In genomic region chr7:139094596-139094995, GRCh38 we compare ENCODE assay signal across 10 cellular contexts. TPM values are rescaled to one million over a fixed set of nuclear protein-coding genes. Genes with fewer than 3 reads are reported as not detected.
A peak's percentile ranks its signal among the peaks of the same experiment; 100 is the strongest.
DNase-seq lines count a peak whose midpoint lies in the region; ATAC-seq, FAIRE-seq and TF ChIP-seq lines count a peak whose summit lies in the region.
"Had no signal": no experiment of that assay in that cellular context is flagged by ENCODE, and none has a peak within 500 bp of the region (broad histone marks: within the 10 kb centered on the region; RNA-seq: fewer than 3 reads in every experiment).

No MANE protein-coding gene starts in this region.

- no peak for FAIRE-seq in K562 (lab: Jason Lieb, UNC)
- FAIRE-seq: TTC549 had no signal

- H4K20me1 ChIP-seq in K562 (replicated peaks; ENCODE audit: control insufficient read depth, insufficient read depth, low read length), result peaks cover 20% of the 10 kb centered on the region

- peaks cover 70% of the 10 kb centered on the region for H3K79me2 ChIP-seq in K562 (ENCODE audit: control insufficient read depth, insufficient read depth, low read length)

- H3K4me3 Mint-ChIP-seq in nephron progenitor cell, result no peak overlapping the region

- no peak overlapping the region for H3K9ac ChIP-seq in K562 (ENCODE audit: insufficient read depth in 1 of 2, low read depth in 2 of 2, low read length in 2 of 2)

- BruUV-seq in K562 (replicated peaks; lab: Mats Ljungman, UMichigan), result no TSS peak
- BruUV-seq in A673 (replicated peaks; lab: Mats Ljungman, UMichigan), result no TSS peak

- H3K36me3 ChIP-seq in K562 (ENCODE audit: control insufficient read depth, insufficient read depth, low read length) (peaks cover 36% of the 10 kb centered on the region), A673 (ENCODE audit: insufficient read depth, low read length, poor library complexity, severe bottlenecking) (no peaks in the 10 kb centered on the region)

- DNase-seq in K562 (ENCODE audit: extremely low read depth in 1 of 4, low spot score in 3 of 4), result peak in 2 of 4 experiments; percentile 20 to 42
- DNase-seq in nephron progenitor cell, result no peak
- no peak for DNase-seq in NCI-H1105 (lab: John Stamatoyannopoulos, UW)
- DNase-seq in GM13977 (ENCODE audit: low spot score), result no peak
- no peak for DNase-seq in NCI-H2171 treated with DMSO at 0.1 percent for 48 hours (lab: John Stamatoyannopoulos, UW)
- no peak for DNase-seq in A673 (ENCODE audit: low spot score)
- DNase-seq: foreskin keratinocyte had no signal

- no peaks in the 10 kb centered on the region for H3K27me3 Mint-ChIP-seq in nephron progenitor cell (ENCODE audit: low read depth, poor library complexity)

- no peak for TF ChIP-seq RAD21 in K562 (CRISPR knock-in tag; conservative IDR thresholded peaks at IDR 0.05 in 1 of 2, IDR thresholded peaks at IDR 0.05 in 1 of 2)

- H3K4me3 ChIP-seq in K562, result no peak overlapping the region
- no peak overlapping the region for H3K4me3 ChIP-seq in A673 (ENCODE audit: low read depth, low read length, poor library complexity, severe bottlenecking)

- H3K4me1 ChIP-seq in K562 (replicated peaks in 1 of 2; ENCODE audit: control insufficient read depth in 2 of 2, insufficient read depth in 2 of 2, low read length in 2 of 2) (peaks cover 31 to 42% of the 10 kb centered on the region in 2 experiments), A673 (ENCODE audit: insufficient read depth, low read length, poor library complexity, severe bottlenecking) (no peaks in the 10 kb centered on the region)

- H3K27me3 ChIP-seq in K562 (ENCODE audit: control insufficient read depth in 2 of 2, insufficient read depth in 2 of 2, low read length in 2 of 2) (no peaks in the 10 kb centered on the region), A673 (replicated peaks; ENCODE audit: insufficient read depth, low read depth, low read length, poor library complexity) (no peaks in the 10 kb centered on the region)
- H3K27me3 ChIP-seq: foreskin keratinocyte had no signal

- no peak for TF ChIP-seq EP300 in K562 (IDR thresholded peaks at IDR 0.05; ENCODE audit: low read length)

- H3K9me1 ChIP-seq in K562 (ENCODE audit: control insufficient read depth, insufficient read depth, low read length), result no peaks in the 10 kb centered on the region

- H3K9me3 ChIP-seq in K562 (replicated peaks; ENCODE audit: control insufficient read depth, insufficient read depth, low read depth, low read length) (no peaks in the 10 kb centered on the region), A673 (ENCODE audit: low read depth, low read length, poor library complexity, severe bottlenecking) (no peaks in the 10 kb centered on the region)

- POLR2A ChIA-PET in K562 (lab: Yijun Ruan, JAX), result interaction anchor here (0.5 to 2.9 kb wide), 12 partner anchors 8 to 1054 kb away, joined by 3 to 26 read pairs (median 4); partner anchors contain the start of gene ZC3HAV1
- POLR2A ChIA-PET in A673 (lab: Charles Lee; ENCODE audit: low non-redundant PET), result no interaction called here

- in situ Hi-C loops in K562 (cut with MboI) (no loop called here), GM13977 (cut with MboI; ENCODE audit: low pct_unique_long_range_greater_than_20kb, low sequenced_read_pairs, unreplicated experiment) (no loop called here)

- TF ChIP-seq CTCF in K562 (IDR thresholded peaks at IDR 0.05 in 2 of 3, conservative IDR thresholded peaks at IDR 0.05 in 1 of 3; ENCODE audit: insufficient read depth in 2 of 3, low read depth in 1 of 3, low read length in 3 of 3) (no peak), nephron progenitor cell (IDR thresholded peaks at IDR 0.05) (no peak), GM13977 (IDR thresholded peaks at IDR 0.05; ENCODE audit: extremely low read depth, insufficient read depth, missing control alignments) (no peak), A673 (conservative IDR thresholded peaks at IDR 0.05; ENCODE audit: low read depth, low read length) (no peak)

- CTCF ChIA-PET in K562 (lab: Yijun Ruan, JAX; ENCODE audit: low intra/inter-chr PET ratio) (no interaction called here), A673 (lab: Charles Lee) (interaction anchor here (0.7 kb wide), 1 partner anchor 48 kb away, joined by 4 read pairs; no protein-coding TSS in a partner anchor)

- ATAC-seq in GM18505 (IDR thresholded peaks at IDR 0.05; ENCODE audit: unreplicated experiment) (peak; percentile 6), HG03457 (IDR thresholded peaks at IDR 0.05; ENCODE audit: unreplicated experiment) (peak; percentile 20), K562 (no peak)

- H3K27ac ChIP-seq in K562 (ENCODE audit: extremely low read depth, low read depth, low read length) (no peak overlapping the region; the same call in 2 of the 3 replicates), A673 (ENCODE audit: low read depth, low read length, poor library complexity, severe bottlenecking) (no peak overlapping the region)
- H3K27ac ChIP-seq: foreskin keratinocyte had no signal

- no peak overlapping the region for H2AFZ ChIP-seq in K562 (ENCODE audit: low read depth, low read length)

- TF ChIP-seq POLR2A in GM18505 (IDR thresholded peaks at IDR 0.05; ENCODE audit: borderline replicate concordance, extremely low read depth, insufficient read depth, insufficient read length) (no peak), K562 (conservative IDR thresholded peaks at IDR 0.05) (no peak)

- peaks cover 10% of the 10 kb centered on the region for H3K9me3 Mint-ChIP-seq in nephron progenitor cell

- intact Hi-C loops in K562 (cut with micrococcal nuclease) (loop anchor here (5.0 kb wide), 2 partner anchors 33 to 138 kb away; partner anchors contain the start of gene UBN2), A673 (cut with micrococcal nuclease; ENCODE audit: unreplicated experiment) (no loop called here)

- WGBS in K562 (ENCODE audit: insufficient coverage, low coverage, missing lambda C conversion rate), result 38% methylated on average over 9 of the region's 9 CpGs

- peaks cover 24% of the 10 kb centered on the region for H3K36me3 Mint-ChIP-seq in nephron progenitor cell (ENCODE audit: low read depth)

- H3K27ac Mint-ChIP-seq in nephron progenitor cell, result peak overlapping the region; percentile 49

- no peak overlapping the region for H3K4me2 ChIP-seq in K562 (ENCODE audit: insufficient read depth, low read length)

- peaks cover 46% of the 10 kb centered on the region for H3K4me1 Mint-ChIP-seq in nephron progenitor cell

TF ChIP-seq in K562, 482 proteins besides CTCF, POLR2A, EP300 and RAD21 (continues in another document):
- TF ChIP-seq FOXA3 (CRISPR knock-in tag; conservative IDR thresholded peaks at IDR 0.05 in 1 of 2, IDR thresholded peaks at IDR 0.05 in 1 of 2), result no peak
- no peak for TF ChIP-seq ETV5 (CRISPR knock-in tag; IDR thresholded peaks at IDR 0.05; ENCODE audit: low read depth)
- TF ChIP-seq E2F1 (CRISPR knock-in tag; IDR thresholded peaks at IDR 0.05), result no peak
- no peak for TF ChIP-seq PHB2 (IDR thresholded peaks at IDR 0.05; ENCODE audit: low read depth)
- TF ChIP-seq MAFK (IDR thresholded peaks at IDR 0.05; ENCODE audit: low read length), result no peak
- no peak for TF ChIP-seq MECOM (CRISPR knock-in tag; IDR thresholded peaks at IDR 0.05)

RNA-seq across cellular contexts. Expression of gene ZC3HAV1, which starts 14.9 kb away (rescaled TPM):
- 53.8 and 57.1 TPM in 2 replicates for total RNA-seq in K562 (2011; cell fraction: chromatin; rRNA removed; ENCODE audit: low replicate concordance)
- total RNA-seq in K562 (2011; cell fraction: nucleolus; rRNA removed), result 29.0 and 32.2 TPM in 2 replicates
- total RNA-seq in K562 (2011; cell fraction: nucleoplasm; rRNA removed), result 34.5 and 41.2 TPM in 2 replicates
- total RNA-seq in K562 (2014; rRNA removed) (23.9 and 26.4 TPM in 2 replicates), K562 (2014; rRNA removed; fragmentation: Illumina TruSeq; extraction: Trizol) (34.0 TPM in 2 replicates), K562 (2015; rRNA removed; fragmentation: Illumina TruSeq; extraction: Trizol) (38.9 and 40.5 TPM in 2 replicates), K562 (2021) (33.0 and 33.8 TPM in 2 replicates), A673 (2021) (16.9 and 17.2 TPM in 2 replicates)
- polyA plus RNA-seq in K562 (2011; rRNA removed) (16.9 and 22.4 TPM in 2 replicates), K562 (2014; fragmentation: Illumina TruSeq; extraction: Trizol) (22.8 and 30.9 TPM in 2 replicates), K562 (2014; fragmentation: Nextera tagmentation; extraction: Ambion mirVana) (10 to 100 TPM; 11.9 to 13.4 TPM), K562 (2014; rRNA removed) (18.0 and 18.7 TPM in 2 replicates)
- 13.3 and 18.4 TPM in 2 replicates for polyA plus RNA-seq in K562 (2011; cell fraction: cytosol; rRNA removed)
- polyA plus RNA-seq in K562 (2011; cell fraction: nucleus; rRNA removed), result 12.9 and 17.7 TPM in 2 replicates
- 20.5 and 21.0 TPM in 2 replicates for polyA plus RNA-seq in K562 (2012)
- polyA minus RNA-seq in K562 (2011; rRNA and poly(A)+ RNA removed), result 29.5 and 40.3 TPM in 2 replicates
- polyA minus RNA-seq in K562 (2011; cell fraction: cytosol; rRNA and poly(A)+ RNA removed), result 24.2 and 28.1 TPM in 2 replicates
- 17.8 and 38.4 TPM in 2 replicates for polyA minus RNA-seq in K562 (2011; cell fraction: nucleus; rRNA and poly(A)+ RNA removed)

RNA-seq across cellular contexts. Expression of gene ZC3HAV1L, which starts 58.8 kb away (rescaled TPM):
- total RNA-seq in K562 (2011; cell fraction: chromatin; rRNA removed; ENCODE audit: low replicate concordance), result not detected in 2 replicates
- total RNA-seq in K562 (2011; cell fraction: nucleolus; rRNA removed), result not detected in 2 replicates
- not detected in 2 replicates for total RNA-seq in K562 (2011; cell fraction: nucleoplasm; rRNA removed)
- total RNA-seq in K562 (2014; rRNA removed) (not detected in 2 replicates), K562 (2014; rRNA removed; fragmentation: Illumina TruSeq; extraction: Trizol) (not detected in 2 replicates), K562 (2015; rRNA removed; fragmentation: Illumina TruSeq; extraction: Trizol) (not detected in 2 replicates), K562 (2021) (not detected in 2 replicates), A673 (2021) (35.3 and 36.5 TPM in 2 replicates)
- polyA plus RNA-seq in K562 (2011; rRNA removed) (not detected in 2 replicates), K562 (2014; fragmentation: Illumina TruSeq; extraction: Trizol) (not detected in 2 replicates), K562 (2014; fragmentation: Nextera tagmentation; extraction: Ambion mirVana) (not detected), K562 (2014; rRNA removed) (not detected in 2 replicates)
- not detected in 2 replicates for polyA plus RNA-seq in K562 (2011; cell fraction: cytosol; rRNA removed)
- polyA plus RNA-seq in K562 (2011; cell fraction: nucleus; rRNA removed), result not detected in 2 replicates
- not detected in 2 replicates for polyA plus RNA-seq in K562 (2012)
- not detected in 2 replicates for polyA minus RNA-seq in K562 (2011; rRNA and poly(A)+ RNA removed)
- polyA minus RNA-seq in K562 (2011; cell fraction: cytosol; rRNA and poly(A)+ RNA removed), result not detected in 2 replicates
- polyA minus RNA-seq in K562 (2011; cell fraction: nucleus; rRNA and poly(A)+ RNA removed), result not detected in 2 replicates

Comparison
In these comparisons a context has a peak if more than half of its experiments do, and no peak if none do; other contexts are left out.
1. RNA of gene ZC3HAV1L, which starts 58.8 kb away (total RNA-seq): 35.3 to 36.5 TPM in A673; not detected in K562; every median in the first group is over 10 times any median in the second.